Comparison of ENCODE assay signal across 10 cellular contexts in the genomic region with DNA sequence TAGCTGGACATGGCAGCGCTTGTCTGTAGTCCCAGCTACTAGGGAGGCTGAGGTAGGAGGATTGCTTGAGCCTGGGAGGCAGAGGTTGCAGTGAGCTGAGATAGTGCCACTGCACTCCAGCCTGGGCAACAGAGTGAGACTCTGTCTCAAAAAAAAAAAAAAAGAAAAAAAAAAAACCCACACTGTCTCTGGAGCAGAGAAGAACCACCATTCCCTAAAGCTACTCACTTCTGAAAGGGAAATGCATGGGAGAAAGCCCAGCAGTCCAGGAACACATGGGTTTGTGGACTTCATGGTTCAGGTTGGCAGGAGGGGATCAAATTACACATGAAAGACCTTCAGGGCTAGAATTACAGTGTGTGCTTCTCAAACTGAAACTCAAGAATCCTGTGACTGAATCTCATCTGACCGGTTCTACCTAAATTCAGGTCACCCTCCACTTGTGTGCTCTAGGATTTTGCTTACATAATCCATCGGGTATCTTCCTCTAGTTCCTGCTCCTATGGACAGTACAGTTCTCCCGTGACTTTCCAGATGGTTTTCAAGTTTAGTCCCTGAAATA. TPM values are rescaled to one million over a fixed set of nuclear protein-coding genes. Genes with fewer than 3 reads are reported as not detected.
DNase-seq lines count a peak whose midpoint lies in the region; ATAC-seq lines count a peak whose summit lies in the region.
"Had no signal": no experiment of that assay in that cellular context is flagged by ENCODE, and none has a peak within 500 bp of the region (broad histone marks: within the 10 kb centered on the region; RNA-seq: fewer than 3 reads in every experiment).

No MANE protein-coding gene starts in this region.

- H2BK120ac ChIP-seq in mesendoderm (ENCODE audit: low read depth, low read length): no peak overlapping the region

- H2BK5ac ChIP-seq in mesendoderm (ENCODE audit: low read length): no peak overlapping the region

- no peak overlapping the region for H3K4ac ChIP-seq in mesendoderm (ENCODE audit: low read depth, low read length)

- no peaks in the 10 kb centered on the region for H3K36me3 ChIP-seq in mesendoderm (ENCODE audit: control insufficient read depth, insufficient read depth, low read length)
- H3K36me3 ChIP-seq: ascending aorta had no signal

- no peaks in the 10 kb centered on the region for H3K27me3 Mint-ChIP-seq in activated naive CD8-positive, alpha-beta T cell treated with anti-CD3 and anti-CD28 coated beads, Interleukin-2, amount 10 ng/mL, durations not matched to agents 7 days and 5 days

- H3K4me1 Mint-ChIP-seq in activated naive CD8-positive, alpha-beta T cell treated with anti-CD3 and anti-CD28 coated beads, Interleukin-2, amount 10 ng/mL, durations not matched to agents 7 days and 5 days: peaks cover 23% of the 10 kb centered on the region

- peak overlapping the region; percentile 51 for H3K27ac Mint-ChIP-seq in activated naive CD8-positive, alpha-beta T cell treated with anti-CD3 and anti-CD28 coated beads, Interleukin-2, amount 10 ng/mL, durations not matched to agents 7 days and 5 days

- no peak overlapping the region for H3K23ac ChIP-seq in mesendoderm (ENCODE audit: low read length)

- H3K36me3 Mint-ChIP-seq in activated naive CD8-positive, alpha-beta T cell treated with anti-CD3 and anti-CD28 coated beads, Interleukin-2, amount 10 ng/mL, durations not matched to agents 7 days and 5 days: peaks cover 59% of the 10 kb centered on the region

- H3K9me3 Mint-ChIP-seq in activated naive CD8-positive, alpha-beta T cell treated with anti-CD3 and anti-CD28 coated beads, Interleukin-2, amount 10 ng/mL, durations not matched to agents 7 days and 5 days: no peaks in the 10 kb centered on the region

- no peak overlapping the region for H4K5ac ChIP-seq in mesendoderm (ENCODE audit: low read length)

- H2BK15ac ChIP-seq in mesendoderm (replicated peaks; ENCODE audit: low read depth): no peak overlapping the region

- peak overlapping the region; percentile 3 for H3K56ac ChIP-seq in mesendoderm (ENCODE audit: low read length)

- DNase-seq in DMS79 (lab: John Stamatoyannopoulos, UW) (peak; percentile 72), NCI-H1105 (lab: John Stamatoyannopoulos, UW) (peak; percentile 20), mesendoderm (peak; percentile 77), NCI-H1436 treated with DMSO at 0.1 percent for 48 hours (lab: John Stamatoyannopoulos, UW) (no peak), ecto neural progenitor cell (ENCODE audit: low spot score) (no peak)
- DNase-seq in activated naive CD8-positive, alpha-beta T cell treated with anti-CD3 and anti-CD28 coated beads, Interleukin-2, amount 10 ng/mL, durations not matched to agents 7 days and 5 days: no peak
- DNase-seq in activated effector memory CD4-positive, alpha-beta T cell treated with anti-CD3 and anti-CD28 coated beads, Interleukin-2, amount 50 U/mL, for 16 hours: no peak
- DNase-seq: SHP77 had no signal

- H3K27ac ChIP-seq in mesendoderm (ENCODE audit: low read depth, low read length): no peak overlapping the region
- H3K27ac ChIP-seq: ascending aorta had no signal

- H3K4me3 ChIP-seq in mesendoderm (ENCODE audit: low read length): no peak overlapping the region
- H3K4me3 ChIP-seq: ascending aorta had no signal

- H3K4me2 ChIP-seq in mesendoderm (ENCODE audit: low read length): no peak overlapping the region

- H3K4me1 ChIP-seq in mesendoderm (ENCODE audit: control insufficient read depth, low read depth, low read length): peaks cover 4% of the 10 kb centered on the region
- H3K4me1 ChIP-seq: ascending aorta had no signal

- H3K4me3 Mint-ChIP-seq in activated naive CD8-positive, alpha-beta T cell treated with anti-CD3 and anti-CD28 coated beads, Interleukin-2, amount 10 ng/mL, durations not matched to agents 7 days and 5 days: no peak overlapping the region

- no peaks in the 10 kb centered on the region for H3K79me1 ChIP-seq in mesendoderm (ENCODE audit: low read length)

- H3K9ac ChIP-seq in mesendoderm (ENCODE audit: low read length): no peak overlapping the region

- no peaks in the 10 kb centered on the region for H3K27me3 ChIP-seq in mesendoderm (ENCODE audit: insufficient read depth, low read length, poor library complexity)
- H3K27me3 ChIP-seq: ascending aorta had no signal

- H4K8ac ChIP-seq in mesendoderm (ENCODE audit: low read depth, low read length): no peak overlapping the region

- no peak overlapping the region for H3K18ac ChIP-seq in mesendoderm (ENCODE audit: low read length)

- H2AK5ac ChIP-seq in mesendoderm (ENCODE audit: low read length): no peak overlapping the region

- POLR2A ChIA-PET in activated naive CD8-positive, alpha-beta T cell treated with anti-CD3 and anti-CD28 coated beads, Interleukin-2, amount 10 ng/mL, durations not matched to agents 7 days and 5 days (lab: Charles Lee): interaction anchor here (0.6 to 1.4 kb wide), 5 partner anchors 8 to 24 kb away, joined by 3 to 5 read pairs (median 4); no protein-coding TSS in a partner anchor

- H3K79me2 ChIP-seq in mesendoderm (ENCODE audit: control insufficient read depth, insufficient read depth, low read length): no peaks in the 10 kb centered on the region

- ATAC-seq in activated naive CD8-positive, alpha-beta T cell treated with anti-CD3 and anti-CD28 coated beads, Interleukin-2, amount 10 ng/mL, durations not matched to agents 7 days and 5 days (ENCODE audit: low read depth): no peak
- no peak for ATAC-seq in GM18868 (IDR thresholded peaks at IDR 0.05; ENCODE audit: unreplicated experiment)

- no CpG with 5 or more reads among the region's 4 CpGs for WGBS in mesendoderm (ENCODE audit: extremely low coverage, insufficient coverage, low lambda C conversion rate)

RNA-seq across cellular contexts. Expression of a gene that starts 30.2 kb away (rescaled TPM):
- total RNA-seq in activated naive CD8-positive, alpha-beta T cell treated with anti-CD3 and anti-CD28 coated beads, Interleukin-2, amount 10 ng/mL, durations not matched to agents 7 days and 5 days: not detected
- not detected for polyA plus RNA-seq in mesendoderm (2013, experiment 1 of 2)
- polyA plus RNA-seq in mesendoderm (2013, experiment 2 of 2): not detected
- total RNA-seq: ascending aorta had no signal

RNA-seq across cellular contexts. Expression of a gene that starts 46.9 kb away (rescaled TPM):
- 1,000 to 10,000 TPM in 1 of 2 experiments, 100 to 1,000 TPM in 1; 965 to 1,009 TPM for total RNA-seq in activated naive CD8-positive, alpha-beta T cell treated with anti-CD3 and anti-CD28 coated beads, Interleukin-2, amount 10 ng/mL, durations not matched to agents 7 days and 5 days
- polyA plus RNA-seq in mesendoderm (2013, experiment 1 of 2): 20.9 TPM
- polyA plus RNA-seq in mesendoderm (2013, experiment 2 of 2): 22.8 TPM

Comparison
In these comparisons a context has a peak if more than half of its experiments do, and no peak if none do; other contexts are left out.
1. DNase-seq: peak in DMS79 (single experiment), NCI-H1105 (single experiment) and mesendoderm (single experiment); none in activated naive CD8-positive, alpha-beta T cell treated with anti-CD3 and anti-CD28 coated beads, Interleukin-2, amount 10 ng/mL, durations not matched to agents 7 days and 5 days (single experiment), NCI-H1436 treated with DMSO at 0.1 percent for 48 hours (single experiment), ecto neural progenitor cell (single experiment) and activated effector memory CD4-positive, alpha-beta T cell treated with anti-CD3 and anti-CD28 coated beads, Interleukin-2, amount 50 U/mL, for 16 hours (single experiment).